In the genomic region with DNA sequence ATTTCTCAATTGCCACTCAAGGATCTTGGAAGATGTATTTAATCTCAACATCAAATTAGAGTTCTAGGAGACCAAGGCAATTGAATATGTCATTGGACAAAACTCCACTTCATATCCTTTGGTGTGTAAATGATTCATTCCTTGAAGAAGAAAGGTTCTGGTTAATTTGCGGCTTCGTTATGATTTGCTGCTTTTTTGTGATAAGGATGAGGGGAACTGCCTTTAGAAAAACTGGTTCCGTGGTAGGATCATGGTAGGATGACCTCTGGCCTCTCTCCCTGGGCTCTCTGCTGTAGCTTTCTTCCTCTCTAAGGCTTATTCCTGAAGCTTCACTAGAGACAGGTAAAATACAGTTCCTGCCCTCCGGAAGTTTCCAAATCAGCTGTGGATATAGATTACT, we compare ENCODE assay signal across 12 cellular contexts. TPM values are rescaled to one million over a fixed set of nuclear protein-coding genes. Genes with fewer than 3 reads are reported as not detected.
DNase-seq lines count a peak whose midpoint lies in the region; ATAC-seq, FAIRE-seq and TF ChIP-seq lines count a peak whose summit lies in the region.
"Had no signal": no experiment of that assay in that cellular context is flagged by ENCODE, and none has a peak within 500 bp of the region (broad histone marks: within the 10 kb centered on the region; RNA-seq: fewer than 3 reads in every experiment).

No MANE protein-coding gene starts in this region.

- TF ChIP-seq CTCF in K562 (IDR thresholded peaks at IDR 0.05 in 2 of 3, conservative IDR thresholded peaks at IDR 0.05 in 1 of 3; ENCODE audit: insufficient read depth in 2 of 3, low read depth in 1 of 3, low read length in 3 of 3), result no peak

- POLR2A ChIA-PET in K562 (lab: Yijun Ruan, JAX), result interaction anchor here (0.6 to 1.6 kb wide), 3 partner anchors 12 to 842 kb away, joined by 4 read pairs; no protein-coding TSS in a partner anchor

- H3K4me1 ChIP-seq in HUES48 (ENCODE audit: control insufficient read depth, insufficient read depth, low read length) (peaks cover 18% of the 10 kb centered on the region), K562 (replicated peaks in 1 of 2; ENCODE audit: control insufficient read depth in 2 of 2, insufficient read depth in 2 of 2, low read length in 2 of 2) (peaks cover 0 to 9% of the 10 kb centered on the region in 2 experiments; a peak in 3 of 5 replicates), mesendoderm (ENCODE audit: control insufficient read depth, low read depth, low read length) (peaks cover 9% of the 10 kb centered on the region), thymus (ENCODE audit: control insufficient read depth, insufficient read depth, low read length) (no peaks in the 10 kb centered on the region)

- H2AFZ ChIP-seq in K562 (ENCODE audit: low read depth, low read length), result no peak overlapping the region

- ATAC-seq in K562, result peak; percentile 59

- H3K56ac ChIP-seq in mesendoderm (ENCODE audit: low read length), result no peak overlapping the region

- H3K9ac ChIP-seq in HUES48 (ENCODE audit: low read depth, low read length) (no peak overlapping the region), K562 (ENCODE audit: insufficient read depth in 1 of 2, low read depth in 2 of 2, low read length in 2 of 2) (no peak overlapping the region), mesendoderm (ENCODE audit: low read length) (no peak overlapping the region)

- H2BK5ac ChIP-seq in mesendoderm (ENCODE audit: low read length), result no peak overlapping the region

- BruUV-seq in K562 (replicated peaks; lab: Mats Ljungman, UMichigan), result no TSS peak

- H4K20me1 ChIP-seq in K562 (replicated peaks; ENCODE audit: control insufficient read depth, insufficient read depth, low read length), result no peaks in the 10 kb centered on the region

- peak; percentile 69 for FAIRE-seq in K562 (lab: Jason Lieb, UNC)
- FAIRE-seq: GM12892 had no signal

- no peak overlapping the region for H2AK5ac ChIP-seq in mesendoderm (ENCODE audit: low read length)

- in situ Hi-C loops in K562 (cut with MboI), result no loop called here

- TF ChIP-seq RAD21 in K562 (CRISPR knock-in tag; conservative IDR thresholded peaks at IDR 0.05 in 1 of 2, IDR thresholded peaks at IDR 0.05 in 1 of 2), result no peak

- H3K4me3 ChIP-seq in HUES48 (ENCODE audit: low read depth, low read length) (no peak overlapping the region), K562 (no peak overlapping the region), mesendoderm (ENCODE audit: low read length) (no peak overlapping the region), thymus (ENCODE audit: low read length) (no peak overlapping the region)

- H3K79me1 ChIP-seq in mesendoderm (ENCODE audit: low read length), result no peaks in the 10 kb centered on the region

- no peak overlapping the region for H3K4ac ChIP-seq in mesendoderm (ENCODE audit: low read depth, low read length)

- no peak overlapping the region for H3K18ac ChIP-seq in mesendoderm (ENCODE audit: low read length)

- H4K8ac ChIP-seq in mesendoderm (ENCODE audit: low read depth, low read length), result no peak overlapping the region

- H3K9me3 ChIP-seq in HUES48 (ENCODE audit: control insufficient read depth, insufficient read depth, low read length), result no peaks in the 10 kb centered on the region
- H3K9me3 ChIP-seq in K562 (replicated peaks; ENCODE audit: control insufficient read depth, insufficient read depth, low read depth, low read length), result no peaks in the 10 kb centered on the region
- H3K9me3 ChIP-seq in thymus (ENCODE audit: control insufficient read depth), result no peaks in the 10 kb centered on the region

- no peak for TF ChIP-seq POLR2A in K562 (conservative IDR thresholded peaks at IDR 0.05)

- intact Hi-C loops in K562 (cut with micrococcal nuclease), result no loop called here

- WGBS in K562 (ENCODE audit: insufficient coverage, low coverage, missing lambda C conversion rate), result 4% methylated on average over 4 of the region's 4 CpGs
- no CpG with 5 or more reads among the region's 4 CpGs for WGBS in mesendoderm (ENCODE audit: extremely low coverage, insufficient coverage, low lambda C conversion rate)
- WGBS in thymus, result 81% methylated on average over 4 of the region's 4 CpGs

- no peaks in the 10 kb centered on the region for H3K36me3 ChIP-seq in HUES48 (ENCODE audit: control insufficient read depth, insufficient read depth, low read length)
- no peaks in the 10 kb centered on the region for H3K36me3 ChIP-seq in K562 (ENCODE audit: control insufficient read depth, insufficient read depth, low read length)
- no peaks in the 10 kb centered on the region for H3K36me3 ChIP-seq in mesendoderm (ENCODE audit: control insufficient read depth, insufficient read depth, low read length)
- no peaks in the 10 kb centered on the region for H3K36me3 ChIP-seq in thymus (ENCODE audit: control insufficient read depth, insufficient read depth)

- H3K4me2 ChIP-seq in K562 (ENCODE audit: insufficient read depth, low read length) (no peak overlapping the region), mesendoderm (ENCODE audit: low read length) (no peak overlapping the region)

- CTCF ChIA-PET in K562 (lab: Yijun Ruan, JAX; ENCODE audit: low intra/inter-chr PET ratio), result no interaction called here

- no peak overlapping the region for H4K5ac ChIP-seq in mesendoderm (ENCODE audit: low read length)

- no peak overlapping the region for H2BK120ac ChIP-seq in mesendoderm (ENCODE audit: low read depth, low read length)

- peak overlapping the region; percentile 57 for H3K27ac ChIP-seq in HUES48 (ENCODE audit: low read depth, low read length)
- no peak overlapping the region for H3K27ac ChIP-seq in K562 (ENCODE audit: extremely low read depth, low read depth, low read length)
- no peak overlapping the region for H3K27ac ChIP-seq in mesendoderm (ENCODE audit: low read depth, low read length)
- peak overlapping the region; percentile 50 for H3K27ac ChIP-seq in thymus (ENCODE audit: low read depth)

- no peak for TF ChIP-seq EP300 in K562 (IDR thresholded peaks at IDR 0.05; ENCODE audit: low read length)

- H3K27me3 ChIP-seq in HUES48 (ENCODE audit: control insufficient read depth, insufficient read depth, low read length), result no peaks in the 10 kb centered on the region
- H3K27me3 ChIP-seq in K562 (ENCODE audit: control insufficient read depth in 2 of 2, insufficient read depth in 2 of 2, low read length in 2 of 2), result peaks cover 18 to 21% of the 10 kb centered on the region in 2 experiments
- H3K27me3 ChIP-seq in mesendoderm (ENCODE audit: insufficient read depth, low read length, poor library complexity), result no peaks in the 10 kb centered on the region
- no peaks in the 10 kb centered on the region for H3K27me3 ChIP-seq in thymus (ENCODE audit: control insufficient read depth, insufficient read depth)

- H3K23ac ChIP-seq in mesendoderm (ENCODE audit: low read length), result no peak overlapping the region

- H3K79me2 ChIP-seq in K562 (ENCODE audit: control insufficient read depth, insufficient read depth, low read length), result no peaks in the 10 kb centered on the region
- H3K79me2 ChIP-seq in mesendoderm (ENCODE audit: control insufficient read depth, insufficient read depth, low read length), result no peaks in the 10 kb centered on the region

- peak; percentile 52 to 61 (median 56) for DNase-seq in K562 (ENCODE audit: extremely low read depth in 1 of 4, low spot score in 3 of 4)
- DNase-seq in mesendoderm, result no peak
- DNase-seq in NCI-H1436 (lab: John Stamatoyannopoulos, UW), result no peak
- no peak for DNase-seq in NCI-H1694 (lab: John Stamatoyannopoulos, UW)
- no peak for DNase-seq in NCI-H345 (lab: John Stamatoyannopoulos, UW)
- DNase-seq: activated naive CD8-positive, alpha-beta T cell treated with anti-CD3 and anti-CD28 coated beads, Interleukin-2, amount 50 U/mL, for 24 hours; DMS 273 treated with DMSO at 0.1 percent for 48 hours; NCI-H1105 treated with DMSO at 0.1 percent for 48 hours; NCI-H748 treated with DMSO at 0.1 percent for 48 hours had no signal

- H2BK15ac ChIP-seq in mesendoderm (replicated peaks; ENCODE audit: low read depth), result peak overlapping the region; percentile 41

- H3K9me1 ChIP-seq in K562 (ENCODE audit: control insufficient read depth, insufficient read depth, low read length), result no peaks in the 10 kb centered on the region

TF ChIP-seq in K562, 482 proteins besides CTCF, POLR2A, EP300 and RAD21 (continues in another document):
- TF ChIP-seq FOSL1 (tag; conservative IDR thresholded peaks at IDR 0.05) (peak; percentile 81), NR2C1 (IDR thresholded peaks at IDR 0.05) (peak; percentile 51), NR2C1 (tag; IDR thresholded peaks at IDR 0.05) (peak; percentile 40; the same call in 1 of the 2 replicates), PML (IDR thresholded peaks at IDR 0.05; ENCODE audit: low read length) (peak; percentile 44; the same call in 1 of the 2 replicates), JUN (IDR thresholded peaks at IDR 0.05; ENCODE audit: borderline replicate concordance, low read depth, low read length) (0 out of 2 replicates have a peak, but pooled peaks have one; percentile 0), JUN (CRISPR knock-in tag; IDR thresholded peaks at IDR 0.05; ENCODE audit: borderline replicate concordance) (no peak), KDM1A (IDR thresholded peaks at IDR 0.05) (peak; percentile 77 to 79), ARID1B (IDR thresholded peaks at IDR 0.05) (peak; percentile 61), CBFA2T2 (conservative IDR thresholded peaks at IDR 0.05) (peak; percentile 31), TEAD4 (IDR thresholded peaks at IDR 0.05; ENCODE audit: low read length) (peak; percentile 78), TEAD4 (CRISPR knock-in tag; IDR thresholded peaks at IDR 0.05; ENCODE audit: borderline replicate concordance) (no peak)

RNA-seq across cellular contexts. Expression of gene ERRFI1, which starts 51.5 kb away (rescaled TPM):
- total RNA-seq in K562 (2011; cell fraction: chromatin; rRNA removed; ENCODE audit: low replicate concordance), result 3.7 and 4.7 TPM in 2 replicates
- total RNA-seq in K562 (2011; cell fraction: nucleolus; rRNA removed), result 1.7 TPM in 2 replicates
- 2.5 and 3.8 TPM in 2 replicates for total RNA-seq in K562 (2011; cell fraction: nucleoplasm; rRNA removed)
- total RNA-seq in K562 (2014; rRNA removed) (0.68 and 0.73 TPM in 2 replicates), K562 (2014; rRNA removed; fragmentation: Illumina TruSeq; extraction: Trizol) (1.5 and 1.8 TPM in 2 replicates), K562 (2015; rRNA removed; fragmentation: Illumina TruSeq; extraction: Trizol) (0.98 and 1.1 TPM in 2 replicates), K562 (2021) (1.6 and 1.9 TPM in 2 replicates)
- polyA plus RNA-seq in K562 (2011; rRNA removed) (1.7 and 4.4 TPM in 2 replicates), K562 (2014; fragmentation: Illumina TruSeq; extraction: Trizol) (1.4 and 1.8 TPM in 2 replicates), K562 (2014; fragmentation: Nextera tagmentation; extraction: Ambion mirVana) (under 1 TPM; 0.67 to 0.72 TPM), K562 (2014; rRNA removed) (0.80 and 2.0 TPM in 2 replicates), thymus (75.0 TPM)
- 1.3 and 2.7 TPM in 2 replicates for polyA plus RNA-seq in K562 (2011; cell fraction: cytosol; rRNA removed)
- polyA plus RNA-seq in K562 (2011; cell fraction: nucleus; rRNA removed), result 3.0 and 4.1 TPM in 2 replicates
- polyA plus RNA-seq in K562 (2012), result 1.9 and 2.1 TPM in 2 replicates
- 1.3 and 1.9 TPM in 2 replicates for polyA minus RNA-seq in K562 (2011; rRNA and poly(A)+ RNA removed)
- 1.2 and 1.5 TPM in 2 replicates for polyA minus RNA-seq in K562 (2011; cell fraction: cytosol; rRNA and poly(A)+ RNA removed)
- 1.2 and 1.5 TPM in 2 replicates for polyA minus RNA-seq in K562 (2011; cell fraction: nucleus; rRNA and poly(A)+ RNA removed)
- 16.0 TPM for polyA plus RNA-seq in mesendoderm (2013, experiment 1 of 2)
- 17.5 TPM for polyA plus RNA-seq in mesendoderm (2013, experiment 2 of 2)

Comparison
In these comparisons a context has a peak if more than half of its experiments do, and no peak if none do; other contexts are left out.
1. H3K27ac ChIP-seq: peak in HUES48 (single experiment) and thymus (single experiment); none in K562 (single experiment) and mesendoderm (single experiment).
2. DNase-seq: peak in K562 (4 of 4); none in mesendoderm (single experiment), NCI-H1436 (single experiment), NCI-H1694 (single experiment) and NCI-H345 (single experiment).
3. RNA of gene ERRFI1, which starts 51.5 kb away (polyA plus RNA-seq): 75.0 TPM in thymus (single experiment); 0.67 to 4.4 TPM in K562; every median in the first group is over 10 times any median in the second.